ENCODE assay signal across 10 cellular contexts in the genomic region with DNA sequence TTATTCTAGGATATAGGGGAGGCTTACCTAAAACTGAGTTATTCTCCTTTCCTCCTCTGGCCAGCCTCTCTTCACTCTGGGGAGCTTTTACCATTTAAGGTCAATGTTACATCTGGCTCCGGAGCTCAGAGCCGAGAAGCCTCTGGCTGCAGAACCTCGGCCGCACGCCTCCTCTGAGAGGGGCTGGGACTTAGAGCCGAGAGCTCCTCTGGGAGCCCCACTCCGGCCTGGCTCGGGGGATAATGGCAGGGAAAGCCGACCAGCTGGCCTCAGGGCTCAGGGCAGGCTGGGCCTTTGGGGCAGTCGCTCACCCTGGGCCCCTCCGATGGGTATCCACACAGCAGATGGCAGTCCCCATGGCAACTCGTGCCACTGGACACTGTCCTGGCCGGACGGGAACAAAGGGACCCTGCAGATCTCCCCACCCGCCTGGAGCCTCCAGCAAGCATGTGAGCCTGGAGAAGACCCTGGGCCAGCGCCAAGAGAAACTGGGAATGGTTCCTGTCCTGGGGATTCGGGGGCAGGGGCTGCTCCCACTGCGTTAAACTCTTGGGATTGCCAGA. TPM values are rescaled to one million over a fixed set of nuclear protein-coding genes. Genes with fewer than 3 reads are reported as not detected.
DNase-seq lines count a peak whose midpoint lies in the region; ATAC-seq and TF ChIP-seq lines count a peak whose summit lies in the region.
"Had no signal": no experiment of that assay in that cellular context is flagged by ENCODE, and none has a peak within 500 bp of the region (broad histone marks: within the 10 kb centered on the region; RNA-seq: fewer than 3 reads in every experiment).

A gene with protein sequence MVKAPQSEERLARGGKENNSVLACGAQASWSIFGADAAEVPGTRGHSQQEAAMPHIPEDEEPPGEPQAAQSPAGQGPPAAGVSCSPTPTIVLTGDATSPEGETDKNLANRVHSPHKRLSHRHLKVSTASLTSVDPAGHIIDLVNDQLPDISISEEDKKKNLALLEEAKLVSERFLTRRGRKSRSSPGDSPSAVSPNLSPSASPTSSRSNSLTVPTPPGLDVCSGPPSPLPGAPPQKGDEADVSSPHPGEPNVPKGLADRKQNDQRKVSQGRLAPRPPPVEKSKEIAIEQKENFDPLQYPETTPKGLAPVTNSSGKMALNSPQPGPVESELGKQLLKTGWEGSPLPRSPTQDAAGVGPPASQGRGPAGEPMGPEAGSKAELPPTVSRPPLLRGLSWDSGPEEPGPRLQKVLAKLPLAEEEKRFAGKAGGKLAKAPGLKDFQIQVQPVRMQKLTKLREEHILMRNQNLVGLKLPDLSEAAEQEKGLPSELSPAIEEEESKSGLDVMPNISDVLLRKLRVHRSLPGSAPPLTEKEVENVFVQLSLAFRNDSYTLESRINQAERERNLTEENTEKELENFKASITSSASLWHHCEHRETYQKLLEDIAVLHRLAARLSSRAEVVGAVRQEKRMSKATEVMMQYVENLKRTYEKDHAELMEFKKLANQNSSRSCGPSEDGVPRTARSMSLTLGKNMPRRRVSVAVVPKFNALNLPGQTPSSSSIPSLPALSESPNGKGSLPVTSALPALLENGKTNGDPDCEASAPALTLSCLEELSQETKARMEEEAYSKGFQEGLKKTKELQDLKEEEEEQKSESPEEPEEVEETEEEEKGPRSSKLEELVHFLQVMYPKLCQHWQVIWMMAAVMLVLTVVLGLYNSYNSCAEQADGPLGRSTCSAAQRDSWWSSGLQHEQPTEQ (minus strand): TSS at position 247 of the 563 bp plus-strand sequence. CDS start 153 bp downstream, at position 94.

- TF ChIP-seq CTCF in AG04450 (IDR thresholded peaks at IDR 0.05; ENCODE audit: low read depth, low read length) (no peak), WTC11 (IDR thresholded peaks at IDR 0.05) (no peak), glutamatergic neuron (IDR thresholded peaks at IDR 0.05; ENCODE audit: partially characterized antibody, unreplicated experiment) (no peak), omental fat pad (IDR thresholded peaks at IDR 0.05) (no peak)

- peak within 1 kb of the TSS; percentile 78 for H3K4me3 ChIP-seq in AG04450 (ENCODE audit: low read depth, low read length)

- peak; percentile 58 for ATAC-seq in WTC11
- ATAC-seq in omental fat pad (ENCODE audit: low FRiP score): peak; percentile 75
- ATAC-seq in GM19023 (IDR thresholded peaks at IDR 0.05; ENCODE audit: unreplicated experiment): no peak
- ATAC-seq in GM18520 (IDR thresholded peaks at IDR 0.05; ENCODE audit: unreplicated experiment): no peak

- peak; percentile 69 for DNase-seq in AG04450 (ENCODE audit: low read depth, low spot score)
- peak; percentile 25 for DNase-seq in WTC11 (ENCODE audit: low spot score)
- DNase-seq in glutamatergic neuron: peak; percentile 85
- DNase-seq in omental fat pad (ENCODE audit: low spot score): no peak
- DNase-seq in activated T-helper 2 cell treated with anti-CD3 and anti-CD28 coated beads, Interferon-gamma antibody, Interleukin-2, Interleukin-4, amounts not matched to agents 10 μg/mL and 5 μg/mL and 100 μg/mL, durations not matched to agents 14 hours and 24 hours and 36 hours (ENCODE audit: low spot score): no peak
- DNase-seq in glomerular visceral epithelial cell (ENCODE audit: extremely low spot score): no peak
- DNase-seq: activated B cell treated with CpG ODN at 0.5 μM for 24 hours had no signal

- H3K4me1 Mint-ChIP-seq in WTC11: 0 out of 2 replicates have a peak, but pooled peaks cover 5% of the 10 kb centered on the region
- H3K4me1 Mint-ChIP-seq in glutamatergic neuron (ENCODE audit: low read depth, unreplicated experiment): peaks cover 17% of the 10 kb centered on the region
- no peaks in the 10 kb centered on the region for H3K4me1 Mint-ChIP-seq in activated T-helper 2 cell treated with anti-CD3 and anti-CD28 coated beads, Interferon-gamma antibody, Interleukin-2, Interleukin-4, amounts not matched to agents 10 μg/mL and 5 μg/mL and 100 μg/mL, durations not matched to agents 14 hours and 24 hours and 36 hours (ENCODE audit: low read depth)

- H3K27me3 Mint-ChIP-seq in WTC11 (ENCODE audit: low read depth): no peaks in the 10 kb centered on the region
- no peaks in the 10 kb centered on the region for H3K27me3 Mint-ChIP-seq in glutamatergic neuron (ENCODE audit: unreplicated experiment)
- peaks cover 18% of the 10 kb centered on the region for H3K27me3 Mint-ChIP-seq in activated T-helper 2 cell treated with anti-CD3 and anti-CD28 coated beads, Interferon-gamma antibody, Interleukin-2, Interleukin-4, amounts not matched to agents 10 μg/mL and 5 μg/mL and 100 μg/mL, durations not matched to agents 14 hours and 24 hours and 36 hours (ENCODE audit: low read depth)
- H3K27me3 Mint-ChIP-seq: activated B cell treated with CpG ODN at 0.5 μM for 24 hours had no signal

- POLR2A ChIA-PET in AG04450 (lab: Yijun Ruan, JAX): interaction anchor here (0.9 to 2.6 kb wide), 18 partner anchors 11 to 386 kb away, joined by 3 to 26 read pairs (median 5); a partner anchor contains a TSS
- POLR2A ChIA-PET in WTC11 (lab: Charles Lee): no interaction called here

- intact Hi-C loops in activated T-helper 2 cell treated with anti-CD3 and anti-CD28 coated beads, Interferon-gamma antibody, Interleukin-2, Interleukin-4, amounts not matched to agents 10 μg/mL and 5 μg/mL and 100 μg/mL, durations not matched to agents 14 hours and 24 hours and 36 hours (cut with micrococcal nuclease): no loop called here

- CTCF ChIA-PET in AG04450 (lab: Charles Lee) (interaction anchor here (0.8 to 1.9 kb wide), 5 partner anchors 16 to 289 kb away, joined by 3 to 9 read pairs (median 3); no protein-coding TSS in a partner anchor), WTC11 (lab: Charles Lee) (interaction anchor here (0.6 to 2.4 kb wide), 10 partner anchors 10 to 327 kb away, joined by 3 to 8 read pairs (median 3); a partner anchor contains a TSS)

- H3K9me3 ChIP-seq in AG04450 (ENCODE audit: control insufficient read depth, insufficient read depth, low read length): no peaks in the 10 kb centered on the region

- H3K9me3 Mint-ChIP-seq in WTC11: peaks cover 9% of the 10 kb centered on the region
- no peaks in the 10 kb centered on the region for H3K9me3 Mint-ChIP-seq in glutamatergic neuron (ENCODE audit: unreplicated experiment)
- no peaks in the 10 kb centered on the region for H3K9me3 Mint-ChIP-seq in activated T-helper 2 cell treated with anti-CD3 and anti-CD28 coated beads, Interferon-gamma antibody, Interleukin-2, Interleukin-4, amounts not matched to agents 10 μg/mL and 5 μg/mL and 100 μg/mL, durations not matched to agents 14 hours and 24 hours and 36 hours
- H3K9me3 Mint-ChIP-seq: activated B cell treated with CpG ODN at 0.5 μM for 24 hours had no signal

- H3K4me3 Mint-ChIP-seq in WTC11: no peak within 1 kb of the TSS
- H3K4me3 Mint-ChIP-seq in glutamatergic neuron (ENCODE audit: unreplicated experiment): peak within 1 kb of the TSS; percentile 18
- no peak within 1 kb of the TSS for H3K4me3 Mint-ChIP-seq in activated T-helper 2 cell treated with anti-CD3 and anti-CD28 coated beads, Interferon-gamma antibody, Interleukin-2, Interleukin-4, amounts not matched to agents 10 μg/mL and 5 μg/mL and 100 μg/mL, durations not matched to agents 14 hours and 24 hours and 36 hours (ENCODE audit: low read depth)
- H3K4me3 Mint-ChIP-seq: activated B cell treated with CpG ODN at 0.5 μM for 24 hours, B cell had no signal

- peak within 1 kb of the TSS; percentile 21; the same call in 1 of the 2 replicates for H3K27ac Mint-ChIP-seq in WTC11
- peak within 1 kb of the TSS; percentile 71 for H3K27ac Mint-ChIP-seq in glutamatergic neuron (ENCODE audit: unreplicated experiment)
- H3K27ac Mint-ChIP-seq in activated T-helper 2 cell treated with anti-CD3 and anti-CD28 coated beads, Interferon-gamma antibody, Interleukin-2, Interleukin-4, amounts not matched to agents 10 μg/mL and 5 μg/mL and 100 μg/mL, durations not matched to agents 14 hours and 24 hours and 36 hours: no peak within 1 kb of the TSS
- H3K27ac Mint-ChIP-seq: activated B cell treated with CpG ODN at 0.5 μM for 24 hours, B cell had no signal

- no peaks in the 10 kb centered on the region for H3K27me3 ChIP-seq in AG04450 (ENCODE audit: control insufficient read depth, insufficient read depth, low read length)

- H3K36me3 Mint-ChIP-seq in WTC11 (peaks cover 4% of the 10 kb centered on the region), glutamatergic neuron (ENCODE audit: unreplicated experiment) (peaks cover under 1% of the 10 kb centered on the region)
- no peaks in the 10 kb centered on the region for H3K36me3 Mint-ChIP-seq in activated T-helper 2 cell treated with anti-CD3 and anti-CD28 coated beads, Interferon-gamma antibody, Interleukin-2, Interleukin-4, amounts not matched to agents 10 μg/mL and 5 μg/mL and 100 μg/mL, durations not matched to agents 14 hours and 24 hours and 36 hours (ENCODE audit: low read depth)

- H3K27ac ChIP-seq in AG04450 (ENCODE audit: low read depth, low read length): peak within 1 kb of the TSS; percentile 98

TF ChIP-seq in WTC11, 78 proteins besides CTCF, POLR2A, EP300 and RAD21 (continues in another document):
- TF ChIP-seq, protein P1, sequence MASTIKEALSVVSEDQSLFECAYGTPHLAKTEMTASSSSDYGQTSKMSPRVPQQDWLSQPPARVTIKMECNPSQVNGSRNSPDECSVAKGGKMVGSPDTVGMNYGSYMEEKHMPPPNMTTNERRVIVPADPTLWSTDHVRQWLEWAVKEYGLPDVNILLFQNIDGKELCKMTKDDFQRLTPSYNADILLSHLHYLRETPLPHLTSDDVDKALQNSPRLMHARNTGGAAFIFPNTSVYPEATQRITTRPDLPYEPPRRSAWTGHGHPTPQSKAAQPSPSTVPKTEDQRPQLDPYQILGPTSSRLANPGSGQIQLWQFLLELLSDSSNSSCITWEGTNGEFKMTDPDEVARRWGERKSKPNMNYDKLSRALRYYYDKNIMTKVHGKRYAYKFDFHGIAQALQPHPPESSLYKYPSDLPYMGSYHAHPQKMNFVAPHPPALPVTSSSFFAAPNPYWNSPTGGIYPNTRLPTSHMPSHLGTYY (CRISPR knock-in tag; IDR thresholded peaks at IDR 0.05): no peak
- TF ChIP-seq SMAD3 (CRISPR knock-in tag; IDR thresholded peaks at IDR 0.05; ENCODE audit: borderline replicate concordance) (no peak), SOX15 (CRISPR knock-in tag; IDR thresholded peaks at IDR 0.05) (no peak)

RNA-seq across cellular contexts. Expression of the gene that starts here (rescaled TPM):
- 56.6 and 60.3 TPM in 2 replicates for polyA plus RNA-seq in AG04450 (2011; rRNA removed)
- polyA minus RNA-seq in AG04450 (2011; rRNA and poly(A)+ RNA removed): 65.7 and 70.3 TPM in 2 replicates
- 2.8 to 5.2 TPM (median 3.9 TPM) in 3 replicates for total RNA-seq in WTC11 (2021)
- total RNA-seq in glutamatergic neuron (ENCODE audit: unreplicated experiment): 4.2 TPM
- total RNA-seq in omental fat pad: 10 to 100 TPM in 2 of 4 donors, 1 to 10 TPM in 2; 3.3 to 32.3 (median 7.7) TPM
- not detected in 2 replicates for total RNA-seq in activated T-helper 2 cell treated with anti-CD3 and anti-CD28 coated beads, Interferon-gamma antibody, Interleukin-2, Interleukin-4, amounts not matched to agents 10 μg/mL and 5 μg/mL and 100 μg/mL, durations not matched to agents 14 hours and 24 hours and 36 hours
- total RNA-seq: activated B cell treated with CpG ODN at 0.5 μM for 24 hours had no signal

Comparison
In these comparisons a context has a peak if more than half of its experiments do, and no peak if none do; other contexts are left out.
1. DNase-seq: peak in AG04450 (single experiment), WTC11 (single experiment) and glutamatergic neuron (single experiment); none in omental fat pad (single experiment), activated T-helper 2 cell treated with anti-CD3 and anti-CD28 coated beads, Interferon-gamma antibody, Interleukin-2, Interleukin-4, amounts not matched to agents 10 μg/mL and 5 μg/mL and 100 μg/mL, durations not matched to agents 14 hours and 24 hours and 36 hours (single experiment) and glomerular visceral epithelial cell (single experiment).
2. ATAC-seq: peak in WTC11 (single experiment) and omental fat pad (single experiment); none in GM19023 (single experiment) and GM18520 (single experiment).